In the genomic region with DNA sequence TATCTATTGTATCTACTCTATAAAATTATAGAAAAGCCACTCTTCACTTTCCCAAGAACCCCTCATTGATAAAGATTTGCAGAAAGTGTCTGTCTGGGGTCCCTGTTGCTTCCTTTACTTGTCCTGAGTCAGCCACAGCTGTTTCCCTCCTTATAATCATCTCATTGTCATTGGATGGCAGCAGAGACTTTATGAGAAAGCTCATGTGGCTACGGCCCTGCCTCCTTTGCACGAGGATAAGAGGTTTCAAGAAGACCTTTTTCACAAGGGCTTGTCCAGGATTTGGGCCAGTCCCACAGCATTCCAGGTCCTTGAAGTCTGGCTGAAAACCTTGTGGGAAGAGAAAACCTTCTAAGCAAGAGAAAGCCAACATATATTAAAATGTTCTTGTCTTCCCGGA, we compare ENCODE assay signal across 28 cellular contexts.
"Had no signal": no experiment of that assay in that cellular context is flagged by ENCODE, and none has a peak within 500 bp of the region (broad histone marks: within the 10 kb centered on the region; RNA-seq: fewer than 3 reads in every experiment).

No MANE protein-coding gene starts in this region.

- ATAC-seq: activated CD8-positive, alpha-beta T cell treated with anti-CD3 and anti-CD28 coated beads, Interleukin-2, amount 10 ng/mL, durations not matched to agents 7 days and 5 days; K562; Panc1; WTC11 had no signal

- H3K27me3 Mint-ChIP-seq: activated naive CD4-positive, alpha-beta T cell treated with anti-CD3 and anti-CD28 coated beads, Interleukin-2, amount 50 U/mL, for 24 hours; activated T-cell treated with anti-CD3 and anti-CD28 coated beads, Interleukin-2, amount 50 U/mL, for 24 hours; brain had no signal

- DNase-seq: activated CD4-positive, alpha-beta T cell treated with anti-CD3 and anti-CD28 coated beads for 48 hours; activated CD4-positive, alpha-beta T cell treated with anti-CD3 and anti-CD28 coated beads, Interleukin-2, amount 50 U/mL, for 4 hours; activated CD4-positive, CD25-positive, alpha-beta regulatory T cell treated with anti-CD3 and anti-CD28 coated beads, Interleukin-2, amount 50 U/mL, for 72 hours; activated CD8-positive, alpha-beta T cell treated with anti-CD3 and anti-CD28 coated beads, Interleukin-2, amount 10 ng/mL, durations not matched to agents 7 days and 5 days; activated effector memory CD4-positive, alpha-beta T cell treated with Interleukin-2 at 50 U/mL for 16 hours; activated naive CD4-positive, alpha-beta T cell; activated T-cell treated with anti-CD3 and anti-CD28 coated beads, Interleukin-2, amount 50 U/mL, for 24 hours; aorta; Kasumi-1; NCI-H1105 treated with DMSO at 0.1 percent for 48 hours; NCI-H1436 treated with DMSO at 0.1 percent for 48 hours; NCI-H187; NCI-H2081; NCI-H510A treated with DMSO at 0.1 percent for 48 hours; NCI-H69; NK-92 treated with Interleukin-12 subunit alpha and Interleukin-12 subunit beta, amount 100 ng/mL, for 24 hours; OCI-M1; Right ventricle myocardium superior; T-helper 9 cell had no signal

- H3K4me1 Mint-ChIP-seq: activated naive CD4-positive, alpha-beta T cell treated with anti-CD3 and anti-CD28 coated beads, Interleukin-2, amount 50 U/mL, for 24 hours; brain had no signal

- H3K27ac ChIP-seq: RWPE1, SJSA1 had no signal

- H3K4me3 Mint-ChIP-seq: activated CD8-positive, alpha-beta T cell treated with anti-CD3 and anti-CD28 coated beads, Interleukin-2, amount 10 ng/mL, durations not matched to agents 7 days and 5 days; activated naive CD4-positive, alpha-beta T cell treated with anti-CD3 and anti-CD28 coated beads, Interleukin-2, amount 50 U/mL, for 24 hours; activated T-cell treated with anti-CD3 and anti-CD28 coated beads, Interleukin-2, amount 50 U/mL, for 24 hours; activated T-helper 1 cell treated with anti-CD3 and anti-CD28 coated beads, Interleukin-12 subunit alpha, Interleukin-12 subunit beta, Interleukin-2, Interleukin-4 antibody, amounts not matched to agents 30 ng/mL and 10 ng/mL and 1 ng/mL, durations not matched to agents 14 hours and 24 hours and 36 hours; brain; T-helper 1 cell treated with Interleukin-12 subunit alpha and Interleukin-12 subunit beta and Interleukin-4 antibody, amounts not matched to agents 30 μg/mL and 1 μg/mL, for 36 hours; WTC11 had no signal

- H3K9me3 ChIP-seq: SJSA1 had no signal

- H3K4me3 ChIP-seq: K562, SJSA1 had no signal

- H3K27me3 ChIP-seq: SJSA1 had no signal

- H3K9me3 Mint-ChIP-seq: activated naive CD4-positive, alpha-beta T cell treated with anti-CD3 and anti-CD28 coated beads, Interleukin-2, amount 50 U/mL, for 24 hours; activated T-cell treated with anti-CD3 and anti-CD28 coated beads, Interleukin-2, amount 50 U/mL, for 24 hours; activated T-helper 1 cell treated with anti-CD3 and anti-CD28 coated beads, Interleukin-12 subunit alpha, Interleukin-12 subunit beta, Interleukin-2, Interleukin-4 antibody, amounts not matched to agents 30 ng/mL and 10 ng/mL and 1 ng/mL, durations not matched to agents 14 hours and 24 hours and 36 hours; T-helper 1 cell treated with Interleukin-12 subunit alpha and Interleukin-12 subunit beta and Interleukin-4 antibody, amounts not matched to agents 30 μg/mL and 1 μg/mL, for 36 hours had no signal

- H3K36me3 Mint-ChIP-seq: activated naive CD4-positive, alpha-beta T cell treated with anti-CD3 and anti-CD28 coated beads, Interleukin-2, amount 50 U/mL, for 24 hours; WTC11 had no signal

- H3K36me3 ChIP-seq: SJSA1 had no signal

- H3K27ac Mint-ChIP-seq: activated CD8-positive, alpha-beta T cell treated with anti-CD3 and anti-CD28 coated beads, Interleukin-2, amount 10 ng/mL, durations not matched to agents 7 days and 5 days; activated naive CD4-positive, alpha-beta T cell treated with anti-CD3 and anti-CD28 coated beads, Interleukin-2, amount 50 U/mL, for 24 hours; activated T-cell treated with anti-CD3 and anti-CD28 coated beads, Interleukin-2, amount 50 U/mL, for 24 hours; activated T-helper 1 cell treated with anti-CD3 and anti-CD28 coated beads, Interleukin-12 subunit alpha, Interleukin-12 subunit beta, Interleukin-2, Interleukin-4 antibody, amounts not matched to agents 30 ng/mL and 10 ng/mL and 1 ng/mL, durations not matched to agents 14 hours and 24 hours and 36 hours; brain; T-helper 1 cell treated with Interleukin-12 subunit alpha and Interleukin-12 subunit beta and Interleukin-4 antibody, amounts not matched to agents 30 μg/mL and 1 μg/mL, for 36 hours; WTC11 had no signal
